ENCODE assay signal across 10 cellular contexts in genomic region chr16:87132361-87133014, GRCh38.
DNase-seq lines count a peak whose midpoint lies in the region; ATAC-seq and TF ChIP-seq lines count a peak whose summit lies in the region.
"Had no signal": no experiment of that assay in that cellular context is flagged by ENCODE, and none has a peak within 500 bp of the region (broad histone marks: within the 10 kb centered on the region; RNA-seq: fewer than 3 reads in every experiment).

No MANE protein-coding gene starts in this region.

- DNase-seq in GM03348 (ENCODE audit: low spot score) = peak; percentile 78
- peak; percentile 89 for DNase-seq in astrocyte of the spinal cord (ENCODE audit: low read depth, low spot score)
- peak; percentile 73 for DNase-seq in right atrium auricular region (ENCODE audit: low spot score)
- peak; percentile 35 for DNase-seq in retinal pigment epithelial cell (ENCODE audit: low read depth)
- DNase-seq in HUDEP-2 (lab: John Stamatoyannopoulos, UW; ENCODE audit: unreplicated experiment in 76 of 76) = no peak
- DNase-seq in spleen = no peak
- no peak for DNase-seq in DMS114 treated with DMSO at 0.1 percent for 48 hours (lab: John Stamatoyannopoulos, UW; ENCODE audit: unreplicated experiment)
- DNase-seq: naive B cell, NCI-H1105 had no signal

- peaks cover 0 to 11% of the 10 kb centered on the region in 2 donors for H3K9me3 ChIP-seq in right atrium auricular region
- H3K9me3 ChIP-seq in spleen = peaks cover 0 to 21% (median 2%) of the 10 kb centered on the region in 8 donors

- ATAC-seq in GM19397 (IDR thresholded peaks at IDR 0.05; ENCODE audit: unreplicated experiment) = no peak

- H3K27ac ChIP-seq in right atrium auricular region (peak overlapping the region in 1 of 2 donors; percentile 11), spleen (no peak overlapping the region)

- TF ChIP-seq CTCF in astrocyte of the spinal cord (IDR thresholded peaks at IDR 0.05; ENCODE audit: low read depth, low read length) = no peak
- no peak for TF ChIP-seq CTCF in right atrium auricular region (IDR thresholded peaks at IDR 0.05)
- TF ChIP-seq CTCF in retinal pigment epithelial cell (conservative IDR thresholded peaks at IDR 0.05; ENCODE audit: low read depth, low read length) = no peak
- TF ChIP-seq CTCF in spleen (IDR thresholded peaks at IDR 0.05 in 8 of 11, conservative IDR thresholded peaks at IDR 0.05 in 3 of 11) = no peak

- in situ Hi-C loops in astrocyte of the spinal cord (cut with HindIII; ENCODE audit: low sequenced_read_pairs) = no loop called here

- 76 to 90% (median 88%) methylated on average over 20 of the region's 20 CpGs for WGBS in spleen, 5 donors

- TF ChIP-seq POLR2A in spleen (IDR thresholded peaks at IDR 0.05) = no peak

- intact Hi-C loops in spleen (cut with DNase I; ENCODE audit: low total_unique reads) = no loop called here

- H3K27me3 ChIP-seq in right atrium auricular region (no peaks in the 10 kb centered on the region), spleen (replicated peaks in 1 of 7) (peaks cover 0 to 5% (median 0%) of the 10 kb centered on the region in 7 donors)

- H3K36me3 ChIP-seq in right atrium auricular region (no peaks in the 10 kb centered on the region), spleen (no peaks in the 10 kb centered on the region)

- H3K4me3 ChIP-seq in astrocyte of the spinal cord (ENCODE audit: low read depth, low read length) (no peak overlapping the region), right atrium auricular region (no peak overlapping the region), retinal pigment epithelial cell (ENCODE audit: low read length) (no peak overlapping the region), spleen (no peak overlapping the region)

- H3K4me1 ChIP-seq in right atrium auricular region = peaks cover 0 to 4% of the 10 kb centered on the region in 2 donors
- no peaks in the 10 kb centered on the region for H3K4me1 ChIP-seq in spleen

Comparison
In these comparisons a context has a peak if more than half of its experiments do, and no peak if none do; other contexts are left out.
1. DNase-seq: peak in GM03348 (single experiment), astrocyte of the spinal cord (single experiment), right atrium auricular region (single experiment) and retinal pigment epithelial cell (single experiment); none in HUDEP-2 (0 of 76), spleen (single experiment) and DMS114 treated with DMSO at 0.1 percent for 48 hours (single experiment).